1 cellular context compared by ENCODE assay signal in the genomic region with DNA sequence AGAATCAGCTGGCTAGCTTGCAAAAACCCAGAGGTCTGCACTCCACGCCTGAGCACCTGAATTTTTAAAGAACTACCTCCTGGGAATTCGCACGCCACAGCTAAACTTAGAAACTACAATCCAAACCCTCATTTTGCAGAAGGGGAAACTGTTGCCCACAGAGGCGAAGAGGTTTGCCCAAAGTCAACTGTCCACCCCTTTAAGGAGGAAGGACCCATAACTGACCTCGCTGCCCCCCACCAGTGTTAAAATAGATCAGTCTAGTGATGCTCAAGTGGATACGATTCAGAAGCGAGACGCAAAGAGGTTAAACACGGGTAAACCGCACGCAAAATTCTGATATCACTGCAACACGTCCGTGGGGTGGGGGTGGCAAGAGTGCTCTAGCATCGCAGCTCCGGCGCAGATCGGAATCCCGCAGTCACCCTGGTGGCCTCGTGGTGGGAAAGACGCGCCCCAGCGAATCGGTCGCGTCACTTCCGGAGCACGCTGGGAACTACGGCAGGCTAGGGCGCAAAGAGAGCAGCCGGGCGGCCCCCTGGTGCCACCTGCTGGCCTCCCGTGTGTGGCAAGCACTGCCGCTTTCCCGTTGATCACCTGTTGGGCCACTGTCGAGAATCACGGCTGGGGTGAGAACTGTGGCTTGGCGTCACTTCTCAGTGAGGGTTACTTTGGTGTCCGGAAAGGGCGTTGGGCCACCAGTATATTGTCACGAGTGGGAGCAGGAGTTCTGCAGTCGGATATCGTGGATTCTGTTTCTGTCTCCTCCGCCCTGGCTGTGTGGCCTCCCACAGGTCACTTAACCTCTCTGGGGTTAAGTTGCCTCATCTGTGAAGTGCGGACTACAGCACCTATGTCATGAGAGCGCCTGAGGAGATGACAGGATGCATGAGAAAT.
TF ChIP-seq lines count a peak whose summit lies in the region.

Gene ALKBH2 (minus strand): TSS at position 451 of the 897 bp plus-strand sequence. CDS start 686 bp downstream, outside the sequence.

TF ChIP-seq in K562, 482 proteins besides CTCF, POLR2A, EP300 and RAD21 (continued from another document and continues in another):
- no peak for TF ChIP-seq U2AF1 (optimal IDR thresholded peaks at IDR 0.05; ENCODE audit: low read depth, low read length)
- TF ChIP-seq PHF20 (IDR thresholded peaks at IDR 0.05; ENCODE audit: partially characterized antibody), result peak; percentile 46
- peak; percentile 46 for TF ChIP-seq RBM39 (optimal IDR thresholded peaks at IDR 0.05; ENCODE audit: low read depth, low read length)
- TF ChIP-seq, protein P1, sequence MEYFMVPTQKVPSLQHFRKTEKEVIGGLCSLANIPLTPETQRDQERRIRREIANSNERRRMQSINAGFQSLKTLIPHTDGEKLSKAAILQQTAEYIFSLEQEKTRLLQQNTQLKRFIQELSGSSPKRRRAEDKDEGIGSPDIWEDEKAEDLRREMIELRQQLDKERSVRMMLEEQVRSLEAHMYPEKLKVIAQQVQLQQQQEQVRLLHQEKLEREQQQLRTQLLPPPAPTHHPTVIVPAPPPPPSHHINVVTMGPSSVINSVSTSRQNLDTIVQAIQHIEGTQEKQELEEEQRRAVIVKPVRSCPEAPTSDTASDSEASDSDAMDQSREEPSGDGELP (CRISPR knock-in tag; IDR thresholded peaks at IDR 0.05; ENCODE audit: borderline replicate concordance), result peak; percentile 97
- peak; percentile 56; the same call in 1 of the 2 replicates for TF ChIP-seq RFX5 (IDR thresholded peaks at IDR 0.05; ENCODE audit: low read depth, low read length)
- no peak; the same call in 1 of the 2 replicates for TF ChIP-seq CEBPG (CRISPR knock-in tag; IDR thresholded peaks at IDR 0.05)
- TF ChIP-seq CEBPG (tag; conservative IDR thresholded peaks at IDR 0.05 in 1 of 2, IDR thresholded peaks at IDR 0.05 in 1 of 2), result 0 out of 4 replicates have a peak, but pooled peaks of 1 of the 2 experiments have one; percentile 20
- TF ChIP-seq SIN3B (IDR thresholded peaks at IDR 0.05; ENCODE audit: low read depth), result peak; percentile 61; the same call in 1 of the 2 replicates
- 0 out of 2 replicates have a peak, but pooled peaks have one; percentile 5 for TF ChIP-seq ZNF316 (IDR thresholded peaks at IDR 0.05)
- TF ChIP-seq, protein P2, sequence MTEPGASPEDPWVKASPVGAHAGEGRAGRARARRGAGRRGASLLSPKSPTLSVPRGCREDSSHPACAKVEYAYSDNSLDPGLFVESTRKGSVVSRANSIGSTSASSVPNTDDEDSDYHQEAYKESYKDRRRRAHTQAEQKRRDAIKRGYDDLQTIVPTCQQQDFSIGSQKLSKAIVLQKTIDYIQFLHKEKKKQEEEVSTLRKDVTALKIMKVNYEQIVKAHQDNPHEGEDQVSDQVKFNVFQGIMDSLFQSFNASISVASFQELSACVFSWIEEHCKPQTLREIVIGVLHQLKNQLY (CRISPR knock-in tag; conservative IDR thresholded peaks at IDR 0.05), result 0 out of 4 replicates have a peak, but pooled peaks of 1 of the 2 experiments have one; percentile 80
- peak in 1 of 2 experiments; percentile 56; a peak in 1 of 4 replicates for TF ChIP-seq ARNT (IDR thresholded peaks at IDR 0.05)
- 0 out of 2 replicates have a peak, but pooled peaks have one; percentile 36 for TF ChIP-seq E2F3 (CRISPR knock-in tag; IDR thresholded peaks at IDR 0.05)
- 0 out of 2 replicates have a peak, but pooled peaks have one; percentile 36 for TF ChIP-seq ZNF384 (IDR thresholded peaks at IDR 0.05; ENCODE audit: low read depth, low read length)
- TF ChIP-seq NR2C2 (CRISPR knock-in tag; IDR thresholded peaks at IDR 0.05), result peak; percentile 80
- peak; percentile 89 for TF ChIP-seq NR2C2 (tag; IDR thresholded peaks at IDR 0.05)
- TF ChIP-seq EGR1 (conservative IDR thresholded peaks at IDR 0.05), result 0 out of 2 replicates have a peak, but pooled peaks have one; percentile 21
- peak; percentile 96 for TF ChIP-seq EP400 (IDR thresholded peaks at IDR 0.05)
- TF ChIP-seq MEF2D (tag; conservative IDR thresholded peaks at IDR 0.05; ENCODE audit: low read depth), result 0 out of 2 replicates have a peak, but pooled peaks have one; percentile 46
- TF ChIP-seq TAF9B (IDR thresholded peaks at IDR 0.05; ENCODE audit: partially characterized antibody), result peak; percentile 67
- 0 out of 2 replicates have a peak, but pooled peaks have one; percentile 8 for TF ChIP-seq CEBPB (tag; IDR thresholded peaks at IDR 0.05)
- 0 out of 4 replicates have a peak, but pooled peaks of 1 of the 2 experiments have one; percentile 23 for TF ChIP-seq NONO (IDR thresholded peaks at IDR 0.05; ENCODE audit: low read depth in 2 of 2, low read length in 1 of 2)
- TF ChIP-seq, protein P3, sequence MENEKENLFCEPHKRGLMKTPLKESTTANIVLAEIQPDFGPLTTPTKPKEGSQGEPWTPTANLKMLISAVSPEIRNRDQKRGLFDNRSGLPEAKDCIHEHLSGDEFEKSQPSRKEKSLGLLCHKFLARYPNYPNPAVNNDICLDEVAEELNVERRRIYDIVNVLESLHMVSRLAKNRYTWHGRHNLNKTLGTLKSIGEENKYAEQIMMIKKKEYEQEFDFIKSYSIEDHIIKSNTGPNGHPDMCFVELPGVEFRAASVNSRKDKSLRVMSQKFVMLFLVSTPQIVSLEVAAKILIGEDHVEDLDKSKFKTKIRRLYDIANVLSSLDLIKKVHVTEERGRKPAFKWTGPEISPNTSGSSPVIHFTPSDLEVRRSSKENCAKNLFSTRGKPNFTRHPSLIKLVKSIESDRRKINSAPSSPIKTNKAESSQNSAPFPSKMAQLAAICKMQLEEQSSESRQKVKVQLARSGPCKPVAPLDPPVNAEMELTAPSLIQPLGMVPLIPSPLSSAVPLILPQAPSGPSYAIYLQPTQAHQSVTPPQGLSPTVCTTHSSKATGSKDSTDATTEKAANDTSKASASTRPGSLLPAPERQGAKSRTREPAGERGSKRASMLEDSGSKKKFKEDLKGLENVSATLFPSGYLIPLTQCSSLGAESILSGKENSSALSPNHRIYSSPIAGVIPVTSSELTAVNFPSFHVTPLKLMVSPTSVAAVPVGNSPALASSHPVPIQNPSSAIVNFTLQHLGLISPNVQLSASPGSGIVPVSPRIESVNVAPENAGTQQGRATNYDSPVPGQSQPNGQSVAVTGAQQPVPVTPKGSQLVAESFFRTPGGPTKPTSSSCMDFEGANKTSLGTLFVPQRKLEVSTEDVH (IDR thresholded peaks at IDR 0.05; ENCODE audit: low read depth, partially characterized antibody), result peak; percentile 62
- TF ChIP-seq NR4A1 (CRISPR knock-in tag; IDR thresholded peaks at IDR 0.05), result no peak
- TF ChIP-seq NR4A1 (tag; IDR thresholded peaks at IDR 0.05), result peak; percentile 56; the same call in 1 of the 2 replicates
- TF ChIP-seq MEIS2 (IDR thresholded peaks at IDR 0.05; ENCODE audit: partially characterized antibody), result peak; percentile 29
- TF ChIP-seq ZNF184 (CRISPR knock-in tag; IDR thresholded peaks at IDR 0.05), result no peak
- 0 out of 2 replicates have a peak, but pooled peaks have one; percentile 61 for TF ChIP-seq TARDBP (IDR thresholded peaks at IDR 0.05)
- TF ChIP-seq KLF16 (IDR thresholded peaks at IDR 0.05), result 0 out of 2 replicates have a peak, but pooled peaks have one; percentile 14
- 0 out of 2 replicates have a peak, but pooled peaks have one; percentile 23 for TF ChIP-seq ZFX (CRISPR knock-in tag; IDR thresholded peaks at IDR 0.05)
- peak; percentile 42 for TF ChIP-seq NCOR1 (IDR thresholded peaks at IDR 0.05)
- no peak for TF ChIP-seq ZBTB43 (CRISPR knock-in tag; IDR thresholded peaks at IDR 0.05)
- no peak for TF ChIP-seq COPS2 (conservative IDR thresholded peaks at IDR 0.05)
- peak; percentile 57 for TF ChIP-seq HMGN3 (IDR thresholded peaks at IDR 0.05; ENCODE audit: borderline replicate concordance, extremely low read depth, insufficient read length, low read depth, low read length)
- TF ChIP-seq SAFB2 (IDR thresholded peaks at IDR 0.05; ENCODE audit: borderline replicate concordance, low read depth, low read length, severe bottlenecking), result no peak
- TF ChIP-seq TOE1 (IDR thresholded peaks at IDR 0.05; ENCODE audit: borderline replicate concordance), result peak; percentile 77; the same call in 1 of the 2 replicates
- peak; percentile 91; the same call in 1 of the 2 replicates for TF ChIP-seq TOE1 (CRISPR knock-in tag; IDR thresholded peaks at IDR 0.05; ENCODE audit: borderline replicate concordance, low read depth)
- TF ChIP-seq RBFOX2 (IDR thresholded peaks at IDR 0.05; ENCODE audit: low read depth, low read length), result peak; percentile 91
- TF ChIP-seq, protein P4, sequence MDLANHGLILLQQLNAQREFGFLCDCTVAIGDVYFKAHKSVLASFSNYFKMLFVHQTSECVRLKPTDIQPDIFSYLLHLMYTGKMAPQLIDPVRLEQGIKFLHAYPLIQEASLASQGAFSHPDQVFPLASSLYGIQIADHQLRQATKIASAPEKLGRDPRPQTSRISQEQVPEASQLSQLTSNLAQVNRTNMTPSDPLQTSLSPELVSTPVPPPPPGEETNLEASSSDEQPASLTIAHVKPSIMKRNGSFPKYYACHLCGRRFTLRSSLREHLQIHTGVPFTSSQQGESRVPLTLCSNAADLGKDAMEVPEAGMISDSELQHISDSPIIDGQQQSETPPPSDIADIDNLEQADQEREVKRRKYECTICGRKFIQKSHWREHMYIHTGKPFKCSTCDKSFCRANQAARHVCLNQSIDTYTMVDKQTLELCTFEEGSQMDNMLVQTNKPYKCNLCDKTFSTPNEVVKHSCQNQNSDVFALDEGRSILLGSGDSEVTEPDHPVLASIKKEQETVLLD (IDR thresholded peaks at IDR 0.05), result peak; percentile 47; the same call in 1 of the 2 replicates
- TF ChIP-seq ZNF639 (CRISPR knock-in tag; conservative IDR thresholded peaks at IDR 0.05 in 1 of 2, IDR thresholded peaks at IDR 0.05 in 1 of 2), result peak in 1 of 2 experiments; percentile 47; a peak in 1 of 4 replicates
- TF ChIP-seq ETV5 (CRISPR knock-in tag; IDR thresholded peaks at IDR 0.05; ENCODE audit: low read depth), result peak; percentile 92
- TF ChIP-seq PURB (CRISPR knock-in tag; IDR thresholded peaks at IDR 0.05; ENCODE audit: low read depth), result no peak
- TF ChIP-seq C11orf30 (IDR thresholded peaks at IDR 0.05; ENCODE audit: low read depth), result peak; percentile 64
- no peak for TF ChIP-seq SP2 (IDR thresholded peaks at IDR 0.05; ENCODE audit: extremely low read depth, low read depth, low read length, poor library complexity, severe bottlenecking)
- TF ChIP-seq, protein P5, sequence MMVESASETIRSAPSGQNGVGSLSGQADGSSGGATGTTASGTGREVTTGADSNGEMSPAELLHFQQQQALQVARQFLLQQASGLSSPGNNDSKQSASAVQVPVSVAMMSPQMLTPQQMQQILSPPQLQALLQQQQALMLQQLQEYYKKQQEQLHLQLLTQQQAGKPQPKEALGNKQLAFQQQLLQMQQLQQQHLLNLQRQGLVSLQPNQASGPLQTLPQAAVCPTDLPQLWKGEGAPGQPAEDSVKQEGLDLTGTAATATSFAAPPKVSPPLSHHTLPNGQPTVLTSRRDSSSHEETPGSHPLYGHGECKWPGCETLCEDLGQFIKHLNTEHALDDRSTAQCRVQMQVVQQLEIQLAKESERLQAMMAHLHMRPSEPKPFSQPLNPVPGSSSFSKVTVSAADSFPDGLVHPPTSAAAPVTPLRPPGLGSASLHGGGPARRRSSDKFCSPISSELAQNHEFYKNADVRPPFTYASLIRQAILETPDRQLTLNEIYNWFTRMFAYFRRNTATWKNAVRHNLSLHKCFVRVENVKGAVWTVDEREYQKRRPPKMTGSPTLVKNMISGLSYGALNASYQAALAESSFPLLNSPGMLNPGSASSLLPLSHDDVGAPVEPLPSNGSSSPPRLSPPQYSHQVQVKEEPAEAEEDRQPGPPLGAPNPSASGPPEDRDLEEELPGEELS (CRISPR knock-in tag; IDR thresholded peaks at IDR 0.05; ENCODE audit: borderline replicate concordance), result no peak
- 0 out of 2 replicates have a peak, but pooled peaks have one; percentile 11 for TF ChIP-seq MTA2 (IDR thresholded peaks at IDR 0.05; ENCODE audit: low read depth)
- TF ChIP-seq ZC3H11A (IDR thresholded peaks at IDR 0.05; ENCODE audit: low read depth, low read length), result no peak
- peak; percentile 79 for TF ChIP-seq HMGXB4 (CRISPR knock-in tag; IDR thresholded peaks at IDR 0.05)
- peak; percentile 98 for TF ChIP-seq MYC (IDR thresholded peaks at IDR 0.05; ENCODE audit: low read depth, low read length)
- TF ChIP-seq MYC (CRISPR knock-in tag; IDR thresholded peaks at IDR 0.05; ENCODE audit: borderline replicate concordance, low read depth), result peak; percentile 61; the same call in 1 of the 2 replicates
- peak; percentile 32; the same call in 1 of the 2 replicates for TF ChIP-seq FOXM1 (IDR thresholded peaks at IDR 0.05; ENCODE audit: low read depth)
- TF ChIP-seq FOXM1 (CRISPR knock-in tag; IDR thresholded peaks at IDR 0.05; ENCODE audit: low read depth), result no peak
- peak; percentile 93 for TF ChIP-seq CHD2 (IDR thresholded peaks at IDR 0.05; ENCODE audit: low read depth, low read length)
